ENCODE assay signal across 8 cellular contexts in genomic region chr7:30548762-30549344, GRCh38. TPM values are rescaled to one million over a fixed set of nuclear protein-coding genes. Genes with fewer than 3 reads are reported as not detected.
DNase-seq lines count a peak whose midpoint lies in the region; ATAC-seq lines count a peak whose summit lies in the region.

No MANE protein-coding gene starts in this region.

- peak; percentile 54 for ATAC-seq in GM21717 (IDR thresholded peaks at IDR 0.05; ENCODE audit: unreplicated experiment)
- ATAC-seq in HG02973 (IDR thresholded peaks at IDR 0.05; ENCODE audit: unreplicated experiment), result no peak

- peak; percentile 57 for DNase-seq in Caki2 (ENCODE audit: low read depth)
- DNase-seq in NCI-H1105 (lab: John Stamatoyannopoulos, UW), result peak; percentile 71
- DNase-seq in SW480 (ENCODE audit: low spot score), result peak; percentile 86
- DNase-seq in cerebellar cortex (ENCODE audit: low spot score), result peak; percentile 91
- DNase-seq in islet precursor cell, result peak; percentile 86
- peak; percentile 9 for DNase-seq in stimulated activated CD4-positive, alpha-beta T cell treated with anti-CD3 and anti-CD28 coated beads, Interleukin-2, amount 100 ng/mL, for 4 hours (ENCODE audit: low read depth)

- in situ Hi-C loops in Caki2 (cut with HindIII; ENCODE audit: low pct_unique_long_range_greater_than_20kb, low sequenced_read_pairs), result no loop called here

RNA-seq across cellular contexts. Expression of gene GGCT, which starts 44.2 kb away (rescaled TPM):
- total RNA-seq in Caki2 (2014; rRNA removed; shearing (Covaris generic); ENCODE audit: low replicate concordance), result 62.6 and 71.6 TPM in 2 replicates

RNA-seq across cellular contexts. Expression of gene GARS1, which starts 45.8 kb away (rescaled TPM):
- 194 and 210 TPM in 2 replicates for total RNA-seq in Caki2 (2014; rRNA removed; shearing (Covaris generic); ENCODE audit: low replicate concordance)

Comparison
In these comparisons a context has a peak if more than half of its experiments do, and no peak if none do; other contexts are left out.
1. DNase-seq: peak in every context shown above with its lines; median percentile 91 in cerebellar cortex; 86 in SW480; 86 in islet precursor cell; 71 in NCI-H1105; 57 in Caki2; 9 in stimulated activated CD4-positive, alpha-beta T cell treated with anti-CD3 and anti-CD28 coated beads, Interleukin-2, amount 100 ng/mL, for 4 hours.